17 cellular contexts compared by ENCODE assay signal in the genomic region with DNA sequence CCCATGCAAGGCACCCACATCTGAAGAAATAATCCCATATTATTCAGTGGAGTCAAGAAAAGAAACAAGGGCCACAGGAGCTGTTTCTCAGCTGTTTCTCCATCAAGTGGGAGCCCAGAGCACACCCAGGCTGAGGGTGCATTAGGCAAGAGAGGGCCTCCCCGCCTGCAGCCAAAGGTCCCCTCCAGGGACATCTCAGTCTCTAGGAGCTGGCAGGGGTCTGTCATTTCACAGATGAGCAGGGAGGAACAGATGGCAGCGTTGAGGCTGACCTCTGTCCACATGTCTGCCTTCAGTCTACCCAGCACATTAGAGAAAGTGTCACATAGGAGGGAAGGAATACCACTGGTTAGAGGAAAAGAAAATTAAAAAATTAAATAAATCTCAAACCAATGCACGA.
"Had no signal": no experiment of that assay in that cellular context is flagged by ENCODE, and none has a peak within 500 bp of the region (broad histone marks: within the 10 kb centered on the region; RNA-seq: fewer than 3 reads in every experiment).

No MANE protein-coding gene starts in this region.

- H3K4me1 ChIP-seq: esophagus squamous epithelium, gastroesophageal sphincter, parathyroid adenoma, prostate gland, right lobe of liver, spleen, tibial nerve, upper lobe of right lung, vagina had no signal

- H3K36me3 ChIP-seq: esophagus squamous epithelium, gastroesophageal sphincter, prostate gland, right lobe of liver, spleen, upper lobe of right lung, vagina had no signal

- DNase-seq: esophagus squamous epithelium; foreskin fibroblast; left colon; mesendoderm; naive B cell; right lobe of liver; spleen; stimulated activated CD4-positive, alpha-beta T cell treated with anti-CD3 and anti-CD28 coated beads, Interleukin-15, amount 100 ng/mL, for 24 hours; stimulated activated CD4-positive, alpha-beta T cell treated with anti-CD3 and anti-CD28 coated beads, Interleukin-1b, Interleukin-23, amount 100 ng/mL, for 48 hours; stimulated activated CD4-positive, alpha-beta T cell treated with anti-CD3 and anti-CD28 coated beads, Interleukin-4, amount 100 ng/mL, for 24 hours; upper lobe of right lung had no signal

- H3K4me3 ChIP-seq: esophagus squamous epithelium, gastroesophageal sphincter, prostate gland, right lobe of liver, spleen, tibial nerve, upper lobe of right lung, vagina had no signal

- H3K27ac ChIP-seq: esophagus squamous epithelium, gastroesophageal sphincter, parathyroid adenoma, prostate gland, right lobe of liver, spleen, tibial nerve, upper lobe of right lung, vagina had no signal

- H3K9me3 ChIP-seq: esophagus squamous epithelium, gastroesophageal sphincter, prostate gland, right lobe of liver, spleen, tibial nerve, upper lobe of right lung, vagina had no signal

- ATAC-seq: gastroesophageal sphincter; left colon; right lobe of liver; stimulated activated memory B cell treated with anti-CD40 and anti-IgM and Interleukin-4, amounts not matched to agents 10 μg/mL and 1 μg/mL and 100 μg/mL, for 72 hours; upper lobe of right lung had no signal

- H3K27me3 ChIP-seq: esophagus squamous epithelium, gastroesophageal sphincter, right lobe of liver, spleen, tibial nerve, upper lobe of right lung, vagina had no signal
